9 cellular contexts compared by ENCODE assay signal in genomic region chr9:98192503-98193335, GRCh38. TPM values are rescaled to one million over a fixed set of nuclear protein-coding genes. Genes with fewer than 3 reads are reported as not detected.
A peak's percentile ranks its signal among the peaks of the same experiment; 100 is the strongest.
DNase-seq lines count a peak whose midpoint lies in the region; ATAC-seq, FAIRE-seq and TF ChIP-seq lines count a peak whose summit lies in the region.
"Had no signal": no experiment of that assay in that cellular context is flagged by ENCODE, and none has a peak within 500 bp of the region (broad histone marks: within the 10 kb centered on the region; RNA-seq: fewer than 3 reads in every experiment).

Gene CORO2A, minus strand, starts transcription at chr9:98192637. Its CDS starts 34,977 bp downstream, at chr9:98157660.

- no peaks in the 10 kb centered on the region for H3K79me2 ChIP-seq in SK-N-SH (ENCODE audit: insufficient read depth)

- H3F3A ChIP-seq in SK-N-SH (replicated peaks; ENCODE audit: insufficient read depth), result no peaks in the 10 kb centered on the region

- H3K4me1 Mint-ChIP-seq in activated naive CD8-positive, alpha-beta T cell treated with anti-CD3 and anti-CD28 coated beads, Interleukin-2, amount 10 ng/mL, durations not matched to agents 7 days and 5 days, result peaks cover 15% of the 10 kb centered on the region

- H3K27ac Mint-ChIP-seq in activated naive CD8-positive, alpha-beta T cell treated with anti-CD3 and anti-CD28 coated beads, Interleukin-2, amount 10 ng/mL, durations not matched to agents 7 days and 5 days, result peak within 1 kb of the TSS; percentile 63

- no peaks in the 10 kb centered on the region for H3K9me3 Mint-ChIP-seq in activated naive CD8-positive, alpha-beta T cell treated with anti-CD3 and anti-CD28 coated beads, Interleukin-2, amount 10 ng/mL, durations not matched to agents 7 days and 5 days

- DNase-seq in D341Med (ENCODE audit: low spot score) (peak; percentile 86), LoVo (ENCODE audit: low spot score) (peak; percentile 86), SK-N-SH (peak; percentile 98), Right ventricle myocardium superior (peak; percentile 82), pancreas (peak in 5 of 6 donors; percentile 58 to 89 (median 74)), tibial artery (peak; percentile 37 to 72)
- DNase-seq in activated naive CD8-positive, alpha-beta T cell treated with anti-CD3 and anti-CD28 coated beads, Interleukin-2, amount 10 ng/mL, durations not matched to agents 7 days and 5 days, result peak; percentile 86

- TF ChIP-seq CTCF in SK-N-SH (IDR thresholded peaks at IDR 0.05) (peak; percentile 57), pancreas (IDR thresholded peaks at IDR 0.05) (no peak), tibial artery (IDR thresholded peaks at IDR 0.05) (peak in 1 of 2 experiments; percentile 15)

- peak; percentile 31 for TF ChIP-seq RAD21 in SK-N-SH (IDR thresholded peaks at IDR 0.05; ENCODE audit: low read length)

- intact Hi-C loops in Right ventricle myocardium superior (cut with DNase I), result no loop called here
- intact Hi-C loops in pancreas (cut with DNase I), result no loop called here
- intact Hi-C loops in tibial artery (cut with DNase I; ENCODE audit: low total_unique reads), result no loop called here

- peak within 1 kb of the TSS; percentile 87 for H2AFZ ChIP-seq in SK-N-SH (ENCODE audit: low read depth)

- no peaks in the 10 kb centered on the region for H3K9me2 ChIP-seq in SK-N-SH

- peak within 1 kb of the TSS; percentile 91 for H3K4me2 ChIP-seq in SK-N-SH

- H3K9me3 ChIP-seq in SK-N-SH, result no peaks in the 10 kb centered on the region
- H3K9me3 ChIP-seq in pancreas, result no peaks in the 10 kb centered on the region
- no peaks in the 10 kb centered on the region for H3K9me3 ChIP-seq in tibial artery

- peak within 1 kb of the TSS; percentile 62; the same call in 1 of the 2 replicates for H3K9ac ChIP-seq in SK-N-SH

- TF ChIP-seq EP300 in SK-N-SH (IDR thresholded peaks at IDR 0.05; ENCODE audit: borderline replicate concordance in 1 of 2, low read depth in 1 of 2, low read length in 1 of 2), result no peak

- H3K4me3 Mint-ChIP-seq in activated naive CD8-positive, alpha-beta T cell treated with anti-CD3 and anti-CD28 coated beads, Interleukin-2, amount 10 ng/mL, durations not matched to agents 7 days and 5 days, result peak within 1 kb of the TSS; percentile 80

- CTCF ChIA-PET in SK-N-SH (lab: Yijun Ruan, JAX), result interaction anchor here (0.6 to 2.7 kb wide), 20 partner anchors 8 to 582 kb away, joined by 3 to 23 read pairs (median 4); partner anchors contain the start of genes TBC1D2 and TRIM14

- H4K20me1 ChIP-seq in SK-N-SH (ENCODE audit: insufficient read depth), result no peaks in the 10 kb centered on the region

- peak within 1 kb of the TSS; percentile 73 to 76 for H3K4me3 ChIP-seq in SK-N-SH (ENCODE audit: low read depth in 2 of 2, low read length in 1 of 2)
- H3K4me3 ChIP-seq in pancreas, result peak within 1 kb of the TSS; percentile 61 to 89 (median 66)
- peak within 1 kb of the TSS; percentile 55 to 86 for H3K4me3 ChIP-seq in tibial artery

- H3K27ac ChIP-seq in SK-N-SH (ENCODE audit: low read depth in 2 of 2, low read length in 1 of 2) (peak within 1 kb of the TSS; percentile 36 to 74; a peak in 2 of 4 replicates), pancreas (peak within 1 kb of the TSS in 3 of 4 donors; percentile 33 to 69 (median 50)), tibial artery (peak within 1 kb of the TSS; percentile 34 to 39)

- POLR2A ChIA-PET in SK-N-SH (lab: Yijun Ruan, JAX), result interaction anchor here (0.6 to 1.2 kb wide), 4 partner anchors 20 to 117 kb away, joined by 3 to 5 read pairs (median 3); partner anchors contain the start of gene TBC1D2
- POLR2A ChIA-PET in activated naive CD8-positive, alpha-beta T cell treated with anti-CD3 and anti-CD28 coated beads, Interleukin-2, amount 10 ng/mL, durations not matched to agents 7 days and 5 days (lab: Charles Lee), result interaction anchor here (1.0 to 2.6 kb wide), 8 partner anchors 63 to 270 kb away, joined by 3 to 19 read pairs (median 4); partner anchors contain the start of genes TBC1D2 and TRIM14

- H3K27me3 ChIP-seq in SK-N-SH (ENCODE audit: insufficient read depth) (no peaks in the 10 kb centered on the region), pancreas (no peaks in the 10 kb centered on the region), tibial artery (no peaks in the 10 kb centered on the region)

- 37% methylated on average over 3 of the region's 95 CpGs for WGBS in SK-N-SH (ENCODE audit: low lambda C conversion rate)
- WGBS in pancreas, 2 donors, result 1% methylated on average over 58 to 95 of the region's 95 CpGs

- H3K36me3 ChIP-seq in SK-N-SH (replicated peaks in 1 of 2; ENCODE audit: control insufficient read depth in 1 of 2, insufficient read depth in 2 of 2, low read length in 1 of 2) (no peaks in the 10 kb centered on the region), pancreas (no peaks in the 10 kb centered on the region), tibial artery (no peaks in the 10 kb centered on the region)

- no peak for FAIRE-seq in pancreas (lab: Jason Lieb, UNC)
- FAIRE-seq: endometrium had no signal

- H3K4me1 ChIP-seq in SK-N-SH (ENCODE audit: control insufficient read depth in 1 of 2, insufficient read depth in 2 of 2, low read depth in 1 of 2, low read length in 1 of 2) (peaks cover 0 to 11% of the 10 kb centered on the region in 2 experiments; a peak in 1 of 4 replicates), pancreas (peaks cover 0 to 3% (median 0%) of the 10 kb centered on the region in 3 donors), tibial artery (peaks cover 0 to 21% (median 10%) of the 10 kb centered on the region in 4 donors)

- H3K27me3 Mint-ChIP-seq in activated naive CD8-positive, alpha-beta T cell treated with anti-CD3 and anti-CD28 coated beads, Interleukin-2, amount 10 ng/mL, durations not matched to agents 7 days and 5 days, result peaks cover 4% of the 10 kb centered on the region

- peaks cover 1% of the 10 kb centered on the region for H3K36me3 Mint-ChIP-seq in activated naive CD8-positive, alpha-beta T cell treated with anti-CD3 and anti-CD28 coated beads, Interleukin-2, amount 10 ng/mL, durations not matched to agents 7 days and 5 days

- ATAC-seq in GM21576 (IDR thresholded peaks at IDR 0.05; ENCODE audit: unreplicated experiment), result peak; percentile 55
- ATAC-seq in activated naive CD8-positive, alpha-beta T cell treated with anti-CD3 and anti-CD28 coated beads, Interleukin-2, amount 10 ng/mL, durations not matched to agents 7 days and 5 days (ENCODE audit: low read depth), result peak; percentile 72
- ATAC-seq in Right ventricle myocardium superior (ENCODE audit: poor library complexity), result peak; percentile 94
- peak; percentile 90 to 94 (median 91) for ATAC-seq in pancreas

TF ChIP-seq in SK-N-SH, 30 proteins besides CTCF, POLR2A, EP300 and RAD21:
- TF ChIP-seq POLR2AphosphoS5 (IDR thresholded peaks at IDR 0.05; ENCODE audit: low read depth, low read length), result 0 out of 2 replicates have a peak, but pooled peaks have one; percentile 25
- TF ChIP-seq MXI1 (IDR thresholded peaks at IDR 0.05; ENCODE audit: low read depth, low read length), result peak; percentile 68
- no peak for TF ChIP-seq GATA2 (CRISPR knock-in tag; IDR thresholded peaks at IDR 0.05)

RNA-seq across cellular contexts. Expression of gene CORO2A, which starts in this region (rescaled TPM):
- polyA plus RNA-seq in SK-N-SH (2012; rRNA removed) (2.3 and 2.7 TPM in 2 replicates), pancreas (under 1 TPM; 0.23 to 0.56 TPM)
- 1.7 and 2.1 TPM in 2 replicates for polyA plus RNA-seq in SK-N-SH (2012; cell fraction: cytosol; rRNA removed)
- polyA plus RNA-seq in SK-N-SH (2012; cell fraction: nucleus; rRNA removed), result 1.6 and 2.0 TPM in 2 replicates
- 10 to 100 TPM; 11.7 to 12.0 TPM for total RNA-seq in activated naive CD8-positive, alpha-beta T cell treated with anti-CD3 and anti-CD28 coated beads, Interleukin-2, amount 10 ng/mL, durations not matched to agents 7 days and 5 days
- total RNA-seq in Right ventricle myocardium superior (0.30 TPM), pancreas (1 to 10 TPM in 1 of 6 donors, under 1 TPM in 5; 0.20 to 1.3 (median 0.67) TPM)

Comparison
In these comparisons a context has a peak if more than half of its experiments do, and no peak if none do; other contexts are left out.
1. Peak in every context shown above with its lines: DNase-seq, ATAC-seq, H3K4me3 ChIP-seq and H3K27ac ChIP-seq.
2. Peak in DNase-seq and ATAC-seq in Right ventricle myocardium superior; RNA of the gene not detected or under 1 TPM.